Comparison of ENCODE assay signal across 1 cellular context in genomic region chr22:23993581-23994177, GRCh38.
A peak's percentile ranks its signal among the peaks of the same experiment; 100 is the strongest.
TF ChIP-seq lines count a peak whose summit lies in the region.

No MANE protein-coding gene starts in this region.

TF ChIP-seq in HepG2, 621 proteins besides CTCF, POLR2A, EP300 and RAD21:
- peak; percentile 19 for TF ChIP-seq YY1 (IDR thresholded peaks at IDR 0.05; ENCODE audit: insufficient read depth, insufficient replicate concordance, low read depth, low read length)
TF ChIP-seq in HepG2: peak in this region for 1; not testable (repeated sequence) for 620.
